ENCODE assay signal across 11 cellular contexts in the genomic region with DNA sequence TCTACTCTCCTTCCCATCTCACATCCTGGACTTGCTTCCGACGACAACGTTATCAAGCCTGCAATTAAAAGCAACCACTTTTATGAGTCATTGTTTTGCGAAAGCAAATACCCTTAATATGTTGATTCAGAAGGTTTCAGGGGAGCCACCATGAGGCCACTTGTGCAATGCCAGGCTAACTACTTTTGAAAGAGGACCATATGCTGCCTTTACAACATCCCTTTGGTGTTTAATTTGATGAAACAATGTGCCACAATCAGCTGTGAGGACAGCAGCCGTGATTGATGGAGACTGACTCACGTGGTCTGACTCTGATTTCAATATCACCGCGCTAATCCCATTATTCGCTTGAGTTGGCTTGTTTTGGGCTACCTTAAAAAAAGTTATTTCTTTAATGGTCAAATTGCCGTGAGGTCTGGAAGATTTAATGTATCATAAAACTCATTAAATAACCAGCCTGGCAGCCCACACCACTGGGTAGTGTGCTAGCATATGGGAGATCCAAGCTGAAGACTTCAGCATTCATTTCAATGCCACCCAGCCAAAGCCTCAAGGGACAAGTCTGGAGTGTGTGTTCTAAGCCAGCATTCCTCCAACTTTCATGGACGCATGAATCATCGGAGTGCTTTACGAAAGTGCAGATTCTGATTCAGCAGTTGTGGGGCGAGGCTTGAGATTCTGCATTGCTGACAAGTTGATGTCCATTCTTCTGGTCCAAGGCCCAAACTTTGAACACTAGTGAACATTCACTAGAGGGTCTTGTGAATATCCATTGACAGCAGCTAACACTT.
DNase-seq lines count a peak whose midpoint lies in the region; ATAC-seq and TF ChIP-seq lines count a peak whose summit lies in the region.
"Had no signal": no experiment of that assay in that cellular context is flagged by ENCODE, and none has a peak within 500 bp of the region (broad histone marks: within the 10 kb centered on the region; RNA-seq: fewer than 3 reads in every experiment).

No MANE protein-coding gene starts in this region.

- H3K4me3 ChIP-seq in BE2C (ENCODE audit: low read depth, low read length) (no peak overlapping the region), SJCRH30 (no peak overlapping the region), hepatocyte (no peak overlapping the region)
- H3K4me3 ChIP-seq: coronary artery, suprapubic skin had no signal

- POLR2A ChIA-PET in WTC11 (lab: Charles Lee) = no interaction called here

- H3K27me3 Mint-ChIP-seq in WTC11 (ENCODE audit: low read depth) = no peaks in the 10 kb centered on the region

- H3K27me3 ChIP-seq in BE2C (peaks cover 52% of the 10 kb centered on the region), SJCRH30 (peaks cover 7% of the 10 kb centered on the region; the same call in 1 of the 2 replicates), hepatocyte (peaks cover 23% of the 10 kb centered on the region)

- in situ Hi-C loops in GM13976 (cut with MboI; ENCODE audit: low sequenced_read_pairs, unreplicated experiment) = no loop called here

- H3K36me3 Mint-ChIP-seq in WTC11 = no peaks in the 10 kb centered on the region

- TF ChIP-seq CTCF in BE2C (IDR thresholded peaks at IDR 0.05; ENCODE audit: low read depth, low read length) (0 out of 2 replicates have a peak, but pooled peaks have one; percentile 5), hepatocyte (IDR thresholded peaks at IDR 0.05; ENCODE audit: poor library complexity) (no peak), WTC11 (IDR thresholded peaks at IDR 0.05) (no peak), GM13976 (IDR thresholded peaks at IDR 0.05; ENCODE audit: borderline replicate concordance, control extremely low read depth, extremely low read depth, insufficient read depth, missing control alignments) (no peak)

- no peak for ATAC-seq in WTC11

- WGBS in hepatocyte (ENCODE audit: low lambda C conversion rate, missing lambda C conversion rate) = 64% methylated on average over 14 of the region's 14 CpGs

- no peak overlapping the region for H3K4me3 Mint-ChIP-seq in WTC11

- no peak overlapping the region for H3K4me2 ChIP-seq in hepatocyte

- H3K27ac ChIP-seq in SJCRH30 (no peak overlapping the region), hepatocyte (no peak overlapping the region)
- H3K27ac ChIP-seq: coronary artery, suprapubic skin had no signal

- H3K4me1 ChIP-seq in BE2C (no peaks in the 10 kb centered on the region), SJCRH30 (0 out of 2 replicates have a peak, but pooled peaks cover 3% of the 10 kb centered on the region), hepatocyte (ENCODE audit: insufficient read depth) (no peaks in the 10 kb centered on the region)
- H3K4me1 ChIP-seq: suprapubic skin had no signal

- no peaks in the 10 kb centered on the region for H4K20me1 ChIP-seq in hepatocyte (ENCODE audit: insufficient read depth, poor library complexity, severe bottlenecking)

- no peaks in the 10 kb centered on the region for H3K9me3 Mint-ChIP-seq in WTC11

- no peak overlapping the region for H2AFZ ChIP-seq in hepatocyte

- no peaks in the 10 kb centered on the region for H3K9me2 ChIP-seq in hepatocyte (replicated peaks; ENCODE audit: insufficient read depth)

- no peaks in the 10 kb centered on the region for H3K79me2 ChIP-seq in hepatocyte

- no peaks in the 10 kb centered on the region for H3K9me3 ChIP-seq in BE2C
- no peaks in the 10 kb centered on the region for H3K9me3 ChIP-seq in SJCRH30 (replicated peaks)
- no peaks in the 10 kb centered on the region for H3K9me3 ChIP-seq in hepatocyte (ENCODE audit: low read depth)
- H3K9me3 ChIP-seq: suprapubic skin had no signal

- 0 out of 2 replicates have a peak, but pooled peaks cover 4% of the 10 kb centered on the region for H3K4me1 Mint-ChIP-seq in WTC11

- CTCF ChIA-PET in WTC11 (lab: Charles Lee) = interaction anchor here (0.5 to 1.4 kb wide), 3 partner anchors 77 to 230 kb away, joined by 3 to 6 read pairs (median 3); no protein-coding TSS in a partner anchor

- DNase-seq in BE2C = no peak
- peak; percentile 27 for DNase-seq in HS-27A (ENCODE audit: low read depth)
- DNase-seq in SJCRH30 = peak; percentile 22 to 23
- DNase-seq in hepatocyte (ENCODE audit: low spot score) = peak; percentile 19
- no peak for DNase-seq in pons (ENCODE audit: low spot score)
- DNase-seq in NCI-H1436 treated with DMSO at 0.1 percent for 48 hours (lab: John Stamatoyannopoulos, UW) = no peak
- DNase-seq in WTC11 (ENCODE audit: low spot score) = no peak
- DNase-seq in GM13976 (ENCODE audit: low spot score) = no peak
- DNase-seq: RPMI8226 had no signal

- H3K27ac Mint-ChIP-seq in WTC11 = no peak overlapping the region

- no peaks in the 10 kb centered on the region for H3K36me3 ChIP-seq in BE2C
- H3K36me3 ChIP-seq in SJCRH30 = no peaks in the 10 kb centered on the region
- no peaks in the 10 kb centered on the region for H3K36me3 ChIP-seq in hepatocyte (replicated peaks; ENCODE audit: insufficient read depth, low read depth)
- H3K36me3 ChIP-seq: suprapubic skin had no signal

TF ChIP-seq in WTC11, 78 proteins besides CTCF, POLR2A, EP300 and RAD21:
- TF ChIP-seq ZNF219 (CRISPR knock-in tag; IDR thresholded peaks at IDR 0.05; ENCODE audit: borderline replicate concordance) = no peak
- TF ChIP-seq NFYB (CRISPR knock-in tag; conservative IDR thresholded peaks at IDR 0.05; ENCODE audit: low read depth) = no peak
- no peak for TF ChIP-seq ZNF232 (CRISPR knock-in tag; IDR thresholded peaks at IDR 0.05)
- no peak for TF ChIP-seq TCF7 (CRISPR knock-in tag; IDR thresholded peaks at IDR 0.05; ENCODE audit: low read depth)
- TF ChIP-seq, protein P1, sequence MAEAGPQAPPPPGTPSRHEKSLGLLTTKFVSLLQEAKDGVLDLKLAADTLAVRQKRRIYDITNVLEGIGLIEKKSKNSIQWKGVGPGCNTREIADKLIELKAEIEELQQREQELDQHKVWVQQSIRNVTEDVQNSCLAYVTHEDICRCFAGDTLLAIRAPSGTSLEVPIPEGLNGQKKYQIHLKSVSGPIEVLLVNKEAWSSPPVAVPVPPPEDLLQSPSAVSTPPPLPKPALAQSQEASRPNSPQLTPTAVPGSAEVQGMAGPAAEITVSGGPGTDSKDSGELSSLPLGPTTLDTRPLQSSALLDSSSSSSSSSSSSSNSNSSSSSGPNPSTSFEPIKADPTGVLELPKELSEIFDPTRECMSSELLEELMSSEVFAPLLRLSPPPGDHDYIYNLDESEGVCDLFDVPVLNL (CRISPR knock-in tag; IDR thresholded peaks at IDR 0.05; ENCODE audit: borderline replicate concordance, low read depth) = no peak
- TF ChIP-seq OVOL2 (CRISPR knock-in tag; IDR thresholded peaks at IDR 0.05; ENCODE audit: borderline replicate concordance) = no peak
- TF ChIP-seq ZNF121 (CRISPR knock-in tag; IDR thresholded peaks at IDR 0.05) = no peak
- TF ChIP-seq NR3C1 (CRISPR knock-in tag; conservative IDR thresholded peaks at IDR 0.05; ENCODE audit: low read depth) = no peak
- no peak for TF ChIP-seq FOXJ3 (CRISPR knock-in tag; IDR thresholded peaks at IDR 0.05; ENCODE audit: borderline replicate concordance)
- no peak for TF ChIP-seq RORB (CRISPR knock-in tag; IDR thresholded peaks at IDR 0.05)
- TF ChIP-seq TEAD4 (CRISPR knock-in tag; IDR thresholded peaks at IDR 0.05) = no peak
- TF ChIP-seq, protein P2, sequence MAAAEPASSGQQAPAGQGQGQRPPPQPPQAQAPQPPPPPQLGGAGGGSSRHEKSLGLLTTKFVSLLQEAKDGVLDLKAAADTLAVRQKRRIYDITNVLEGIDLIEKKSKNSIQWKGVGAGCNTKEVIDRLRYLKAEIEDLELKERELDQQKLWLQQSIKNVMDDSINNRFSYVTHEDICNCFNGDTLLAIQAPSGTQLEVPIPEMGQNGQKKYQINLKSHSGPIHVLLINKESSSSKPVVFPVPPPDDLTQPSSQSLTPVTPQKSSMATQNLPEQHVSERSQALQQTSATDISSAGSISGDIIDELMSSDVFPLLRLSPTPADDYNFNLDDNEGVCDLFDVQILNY (CRISPR knock-in tag; IDR thresholded peaks at IDR 0.05) = no peak
- no peak for TF ChIP-seq CBFB (CRISPR knock-in tag; IDR thresholded peaks at IDR 0.05; ENCODE audit: low read depth)
- TF ChIP-seq ZNF396 (CRISPR knock-in tag; IDR thresholded peaks at IDR 0.05; ENCODE audit: borderline replicate concordance) = no peak
- TF ChIP-seq NR1H2 (CRISPR knock-in tag; IDR thresholded peaks at IDR 0.05) = no peak
- TF ChIP-seq, protein P3, sequence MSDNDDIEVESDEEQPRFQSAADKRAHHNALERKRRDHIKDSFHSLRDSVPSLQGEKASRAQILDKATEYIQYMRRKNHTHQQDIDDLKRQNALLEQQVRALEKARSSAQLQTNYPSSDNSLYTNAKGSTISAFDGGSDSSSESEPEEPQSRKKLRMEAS (CRISPR knock-in tag; IDR thresholded peaks at IDR 0.05) = no peak
- no peak for TF ChIP-seq FOXP1 (CRISPR knock-in tag; IDR thresholded peaks at IDR 0.05; ENCODE audit: borderline replicate concordance)
- no peak for TF ChIP-seq SMAD3 (CRISPR knock-in tag; IDR thresholded peaks at IDR 0.05; ENCODE audit: borderline replicate concordance)
- TF ChIP-seq, protein P4, sequence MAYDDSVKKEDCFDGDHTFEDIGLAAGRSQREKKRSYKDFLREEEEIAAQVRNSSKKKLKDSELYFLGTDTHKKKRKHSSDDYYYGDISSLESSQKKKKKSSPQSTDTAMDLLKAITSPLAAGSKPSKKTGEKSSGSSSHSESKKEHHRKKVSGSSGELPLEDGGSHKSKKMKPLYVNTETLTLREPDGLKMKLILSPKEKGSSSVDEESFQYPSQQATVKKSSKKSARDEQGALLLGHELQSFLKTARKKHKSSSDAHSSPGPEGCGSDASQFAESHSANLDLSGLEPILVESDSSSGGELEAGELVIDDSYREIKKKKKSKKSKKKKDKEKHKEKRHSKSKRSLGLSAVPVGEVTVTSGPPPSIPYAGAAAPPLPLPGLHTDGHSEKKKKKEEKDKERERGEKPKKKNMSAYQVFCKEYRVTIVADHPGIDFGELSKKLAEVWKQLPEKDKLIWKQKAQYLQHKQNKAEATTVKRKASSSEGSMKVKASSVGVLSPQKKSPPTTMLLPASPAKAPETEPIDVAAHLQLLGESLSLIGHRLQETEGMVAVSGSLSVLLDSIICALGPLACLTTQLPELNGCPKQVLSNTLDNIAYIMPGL (CRISPR knock-in tag; IDR thresholded peaks at IDR 0.05) = no peak
TF ChIP-seq in WTC11: peak in this region for 0.

Comparison
In these comparisons a context has a peak if more than half of its experiments do, and no peak if none do; other contexts are left out.
1. DNase-seq: peak in HS-27A (single experiment), SJCRH30 (2 of 2) and hepatocyte (single experiment); none in BE2C (single experiment), pons (single experiment), NCI-H1436 treated with DMSO at 0.1 percent for 48 hours (single experiment), WTC11 (single experiment) and GM13976 (single experiment).